Comparison of ENCODE assay signal across 24 cellular contexts in the genomic region with DNA sequence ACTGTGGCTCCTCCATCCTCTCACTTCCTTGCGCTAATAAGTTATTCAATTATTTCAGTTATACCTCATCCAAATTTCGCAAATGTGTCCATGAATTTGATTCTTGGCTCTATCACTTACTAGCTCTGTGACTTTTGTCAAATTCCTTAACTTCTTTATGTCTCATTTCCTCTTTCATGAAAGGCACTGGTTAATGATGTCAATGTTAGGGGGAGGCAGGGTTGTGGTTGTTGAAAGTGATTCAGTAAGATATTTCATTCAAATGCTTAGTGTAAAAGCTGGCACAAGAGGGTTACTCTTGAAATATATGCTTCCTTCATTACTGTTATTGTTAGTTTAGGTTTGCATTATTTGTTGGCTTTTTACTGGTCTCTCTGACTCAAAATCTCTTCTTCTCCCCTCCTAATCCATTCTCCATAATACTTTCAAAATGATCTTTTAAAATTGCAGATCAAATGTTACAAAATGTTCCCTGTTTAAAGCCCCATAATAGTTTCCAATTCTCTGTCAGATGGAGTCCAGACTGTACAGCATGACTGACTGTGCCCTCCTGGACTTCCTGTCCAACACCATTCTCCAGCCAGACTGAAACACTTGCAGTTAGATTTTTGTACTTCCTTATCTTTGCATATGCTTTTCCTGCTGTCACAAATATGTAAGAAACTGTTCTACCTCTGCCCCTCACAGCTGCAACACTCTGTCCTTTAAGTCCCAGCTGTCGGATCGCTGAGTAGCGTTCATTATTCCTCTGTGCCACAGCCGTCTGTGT.
A peak's percentile ranks its signal among the peaks of the same experiment; 100 is the strongest.
DNase-seq lines count a peak whose midpoint lies in the region; ATAC-seq, FAIRE-seq and TF ChIP-seq lines count a peak whose summit lies in the region.
"Had no signal": no experiment of that assay in that cellular context is flagged by ENCODE, and none has a peak within 500 bp of the region (broad histone marks: within the 10 kb centered on the region; RNA-seq: fewer than 3 reads in every experiment).

No MANE protein-coding gene starts in this region.

- TF ChIP-seq EP300 in SK-N-SH (IDR thresholded peaks at IDR 0.05; ENCODE audit: borderline replicate concordance in 1 of 2, low read depth in 1 of 2, low read length in 1 of 2), result no peak

- 0 out of 2 replicates have a peak overlapping the region, but pooled peaks have one; percentile 41 for H2AFZ ChIP-seq in SK-N-SH (ENCODE audit: low read depth)
- H2AFZ ChIP-seq: GM23248 had no signal

- H3K27me3 ChIP-seq in SK-N-SH (ENCODE audit: insufficient read depth) (no peaks in the 10 kb centered on the region), bronchial epithelial cell (ENCODE audit: control insufficient read depth, insufficient read depth, low read length) (no peaks in the 10 kb centered on the region), H7 (ENCODE audit: control insufficient read depth, insufficient read depth, low read length) (no peaks in the 10 kb centered on the region)
- H3K27me3 ChIP-seq: gastroesophageal sphincter, vagina had no signal

- TF ChIP-seq CTCF in SK-N-SH (IDR thresholded peaks at IDR 0.05) (no peak), bronchial epithelial cell (IDR thresholded peaks at IDR 0.05; ENCODE audit: insufficient read depth, low read length, severe bottlenecking) (no peak)

- H3K9me3 ChIP-seq in SK-N-SH (no peaks in the 10 kb centered on the region), SK-N-MC (ENCODE audit: low read depth, low read length) (no peaks in the 10 kb centered on the region)
- H3K9me3 ChIP-seq: gastroesophageal sphincter, vagina had no signal

- ATAC-seq in SK-N-SH treated with all-trans-retinoic acid at 6 μM for 48 hours, result no peak
- ATAC-seq: activated T-helper 17 cell treated with anti-CD3 and anti-CD28 coated beads, Interleukin-2, amount 50 U/mL, for 72 hours; gastroesophageal sphincter had no signal

- peaks cover 0 to 36% of the 10 kb centered on the region in 2 experiments; a peak in 2 of 4 replicates for H3K4me1 ChIP-seq in SK-N-SH (ENCODE audit: control insufficient read depth in 1 of 2, insufficient read depth in 2 of 2, low read depth in 1 of 2, low read length in 1 of 2)
- H3K4me1 ChIP-seq: gastroesophageal sphincter, vagina had no signal

- POLR2A ChIA-PET in SK-N-SH (lab: Yijun Ruan, JAX), result no interaction called here

- H4K20me1 ChIP-seq in SK-N-SH (ENCODE audit: insufficient read depth), result no peaks in the 10 kb centered on the region

- no peak for FAIRE-seq in bronchial epithelial cell (lab: Jason Lieb, UNC)
- FAIRE-seq: RCC 7860 had no signal

- H3K36me3 ChIP-seq in SK-N-SH (replicated peaks in 1 of 2; ENCODE audit: control insufficient read depth in 1 of 2, insufficient read depth in 2 of 2, low read length in 1 of 2), result no peaks in the 10 kb centered on the region
- H3K36me3 ChIP-seq in SK-N-MC (ENCODE audit: insufficient read depth, low read length), result no peaks in the 10 kb centered on the region
- H3K36me3 ChIP-seq in bronchial epithelial cell (ENCODE audit: control insufficient read depth, insufficient read depth, low read length), result no peaks in the 10 kb centered on the region
- H3K36me3 ChIP-seq in H7 (replicated peaks; ENCODE audit: control insufficient read depth, insufficient read depth, low read length), result no peaks in the 10 kb centered on the region
- H3K36me3 ChIP-seq: gastroesophageal sphincter, vagina had no signal

- no peak overlapping the region for H3K4me2 ChIP-seq in SK-N-SH

- H3K4me3 ChIP-seq in SK-N-SH (ENCODE audit: low read depth in 2 of 2, low read length in 1 of 2) (no peak overlapping the region), SK-N-MC (peak overlapping the region; percentile 67), bronchial epithelial cell (ENCODE audit: low read depth, low read length) (no peak overlapping the region), H7 (ENCODE audit: insufficient read depth, low read depth, low read length) (no peak overlapping the region)
- H3K4me3 ChIP-seq: gastroesophageal sphincter, GM23248, vagina had no signal

- DNase-seq in SK-N-SH (no peak), SK-N-MC (ENCODE audit: low read depth, low spot score) (peak; percentile 30), bronchial epithelial cell (ENCODE audit: low read depth) (peak; percentile 2), renal cortical epithelial cell (ENCODE audit: low read depth) (peak; percentile 7), NCI-H2081 treated with DMSO at 0.1 percent for 48 hours (lab: John Stamatoyannopoulos, UW) (no peak), putamen (ENCODE audit: low spot score) (no peak), H7 (no peak)
- DNase-seq: 8988T; activated CD4-positive, alpha-beta T cell treated with anti-CD3 and anti-CD28 coated beads, Interleukin-2, amount 10 ng/mL, durations not matched to agents 24 days and 14 days; activated naive CD8-positive, alpha-beta T cell treated with anti-CD3 and anti-CD28 coated beads for 36 hours; COR-L47; GM23248; MM.1S; naive B cell; NCI-H187 treated with DMSO at 0.1 percent for 48 hours; NCI-H2227 treated with DMSO at 0.1 percent for 48 hours; stimulated activated CD4-positive, alpha-beta T cell treated with anti-CD3 and anti-CD28 coated beads, Interleukin-15, amount 100 ng/mL, for 24 hours; substantia nigra; T-helper 9 cell had no signal

- H3K79me2 ChIP-seq in SK-N-SH (ENCODE audit: insufficient read depth), result no peaks in the 10 kb centered on the region

- H3K27ac ChIP-seq in SK-N-SH (ENCODE audit: low read depth in 2 of 2, low read length in 1 of 2) (no peak overlapping the region), SK-N-MC (peak overlapping the region; percentile 95)
- H3K27ac ChIP-seq: gastroesophageal sphincter, GM23248, vagina had no signal

- CTCF ChIA-PET in SK-N-SH (lab: Yijun Ruan, JAX), result interaction anchor here (0.6 to 0.9 kb wide), 2 partner anchors 14 to 160 kb away, joined by 3 to 4 read pairs; no protein-coding TSS in a partner anchor

- no peaks in the 10 kb centered on the region for H3F3A ChIP-seq in SK-N-SH (replicated peaks; ENCODE audit: insufficient read depth)

- H3K9me2 ChIP-seq in SK-N-SH, result no peaks in the 10 kb centered on the region

- 49% methylated on average over 6 of the region's 6 CpGs for WGBS in SK-N-SH (ENCODE audit: low lambda C conversion rate)

- no peak overlapping the region for H3K9ac ChIP-seq in SK-N-SH
- peak overlapping the region; percentile 60 for H3K9ac ChIP-seq in SK-N-MC (ENCODE audit: insufficient read length)
- H3K9ac ChIP-seq: GM23248 had no signal

- no peak for TF ChIP-seq RAD21 in SK-N-SH (IDR thresholded peaks at IDR 0.05; ENCODE audit: low read length)

TF ChIP-seq in SK-N-SH, 30 proteins besides CTCF, POLR2A, EP300 and RAD21:
- TF ChIP-seq, protein P1, sequence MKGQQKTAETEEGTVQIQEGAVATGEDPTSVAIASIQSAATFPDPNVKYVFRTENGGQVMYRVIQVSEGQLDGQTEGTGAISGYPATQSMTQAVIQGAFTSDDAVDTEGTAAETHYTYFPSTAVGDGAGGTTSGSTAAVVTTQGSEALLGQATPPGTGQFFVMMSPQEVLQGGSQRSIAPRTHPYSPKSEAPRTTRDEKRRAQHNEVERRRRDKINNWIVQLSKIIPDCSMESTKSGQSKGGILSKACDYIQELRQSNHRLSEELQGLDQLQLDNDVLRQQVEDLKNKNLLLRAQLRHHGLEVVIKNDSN (IDR thresholded peaks at IDR 0.05; ENCODE audit: borderline replicate concordance, low read depth), result no peak
- TF ChIP-seq FOXM1 (IDR thresholded peaks at IDR 0.05; ENCODE audit: low read depth) (no peak), JUND (IDR thresholded peaks at IDR 0.05) (no peak), RXRA (IDR thresholded peaks at IDR 0.05; ENCODE audit: borderline replicate concordance, low read depth) (no peak), SIN3A (IDR thresholded peaks at IDR 0.05; ENCODE audit: borderline replicate concordance, low read depth, low read length) (no peak)
- TF ChIP-seq, protein P2, sequence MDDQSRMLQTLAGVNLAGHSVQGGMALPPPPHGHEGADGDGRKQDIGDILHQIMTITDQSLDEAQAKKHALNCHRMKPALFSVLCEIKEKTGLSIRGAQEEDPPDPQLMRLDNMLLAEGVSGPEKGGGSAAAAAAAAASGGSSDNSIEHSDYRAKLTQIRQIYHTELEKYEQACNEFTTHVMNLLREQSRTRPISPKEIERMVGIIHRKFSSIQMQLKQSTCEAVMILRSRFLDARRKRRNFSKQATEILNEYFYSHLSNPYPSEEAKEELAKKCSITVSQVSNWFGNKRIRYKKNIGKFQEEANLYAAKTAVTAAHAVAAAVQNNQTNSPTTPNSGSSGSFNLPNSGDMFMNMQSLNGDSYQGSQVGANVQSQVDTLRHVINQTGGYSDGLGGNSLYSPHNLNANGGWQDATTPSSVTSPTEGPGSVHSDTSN (IDR thresholded peaks at IDR 0.05), result no peak
TF ChIP-seq in SK-N-SH: peak in this region for 0.

TF ChIP-seq in SK-N-SH treated with all-trans-retinoic acid at 6 μM for 48 hours, 23 proteins besides CTCF, POLR2A, EP300 and RAD21 (continues in another document):
- no peak for TF ChIP-seq GLIS3 (CRISPR knock-in tag; IDR thresholded peaks at IDR 0.05)
- TF ChIP-seq CSDC2 (CRISPR knock-in tag; IDR thresholded peaks at IDR 0.05), result no peak
- TF ChIP-seq ZFP30 (CRISPR knock-in tag; IDR thresholded peaks at IDR 0.05), result no peak
- TF ChIP-seq ZC3H10 (CRISPR knock-in tag; IDR thresholded peaks at IDR 0.05), result no peak
- TF ChIP-seq OSR1 (CRISPR knock-in tag; IDR thresholded peaks at IDR 0.05), result no peak
- TF ChIP-seq ARNTL (CRISPR knock-in tag; IDR thresholded peaks at IDR 0.05; ENCODE audit: borderline replicate concordance, low read depth), result no peak
- TF ChIP-seq TCF4 (CRISPR knock-in tag; IDR thresholded peaks at IDR 0.05; ENCODE audit: borderline replicate concordance), result no peak
- TF ChIP-seq, protein P3, sequence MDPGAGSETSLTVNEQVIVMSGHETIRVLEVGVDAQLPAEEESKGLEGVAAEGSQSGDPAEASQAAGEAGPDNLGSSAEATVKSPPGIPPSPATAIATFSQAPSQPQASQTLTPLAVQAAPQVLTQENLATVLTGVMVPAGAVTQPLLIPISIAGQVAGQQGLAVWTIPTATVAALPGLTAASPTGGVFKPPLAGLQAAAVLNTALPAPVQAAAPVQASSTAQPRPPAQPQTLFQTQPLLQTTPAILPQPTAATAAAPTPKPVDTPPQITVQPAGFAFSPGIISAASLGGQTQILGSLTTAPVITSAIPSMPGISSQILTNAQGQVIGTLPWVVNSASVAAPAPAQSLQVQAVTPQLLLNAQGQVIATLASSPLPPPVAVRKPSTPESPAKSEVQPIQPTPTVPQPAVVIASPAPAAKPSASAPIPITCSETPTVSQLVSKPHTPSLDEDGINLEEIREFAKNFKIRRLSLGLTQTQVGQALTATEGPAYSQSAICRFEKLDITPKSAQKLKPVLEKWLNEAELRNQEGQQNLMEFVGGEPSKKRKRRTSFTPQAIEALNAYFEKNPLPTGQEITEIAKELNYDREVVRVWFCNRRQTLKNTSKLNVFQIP (CRISPR knock-in tag; IDR thresholded peaks at IDR 0.05; ENCODE audit: borderline replicate concordance, low read depth), result no peak
- TF ChIP-seq ESRRG (CRISPR knock-in tag; IDR thresholded peaks at IDR 0.05), result no peak
- TF ChIP-seq ZNF565 (CRISPR knock-in tag; conservative IDR thresholded peaks at IDR 0.05; ENCODE audit: low read depth), result no peak

Comparison
In these comparisons a context has a peak if more than half of its experiments do, and no peak if none do; other contexts are left out.
1. DNase-seq: peak in SK-N-MC (single experiment), bronchial epithelial cell (single experiment) and renal cortical epithelial cell (single experiment); none in SK-N-SH (single experiment), NCI-H2081 treated with DMSO at 0.1 percent for 48 hours (single experiment), putamen (single experiment) and H7 (single experiment).